8 cellular contexts compared by ENCODE assay signal in genomic region chr1:246753670-246754535, GRCh38. TPM values are rescaled to one million over a fixed set of nuclear protein-coding genes. Genes with fewer than 3 reads are reported as not detected.
A peak's percentile ranks its signal among the peaks of the same experiment; 100 is the strongest.
DNase-seq lines count a peak whose midpoint lies in the region; ATAC-seq and TF ChIP-seq lines count a peak whose summit lies in the region.

No MANE protein-coding gene starts in this region.

- TF ChIP-seq CTCF in RWPE1 (conservative IDR thresholded peaks at IDR 0.05; ENCODE audit: low read depth), result peak; percentile 83

- intact Hi-C loops in posterior cingulate gyrus (cut with DNase I), result loop anchor here (2.0 to 5.0 kb wide), 3 partner anchors 67 to 257 kb away; no protein-coding TSS in a partner anchor
- intact Hi-C loops in aorta (cut with DNase I), result no loop called here

- H3K27ac ChIP-seq in RWPE1, result no peak overlapping the region
- no peak overlapping the region for H3K27ac ChIP-seq in aorta (ENCODE audit: low read depth in 1 of 2, low read length in 2 of 2)

- H3K27me3 ChIP-seq in aorta (ENCODE audit: control insufficient read depth in 1 of 2, insufficient read depth in 2 of 2, low read length in 1 of 2), result no peaks in the 10 kb centered on the region

- H3K36me3 ChIP-seq in aorta (ENCODE audit: control insufficient read depth in 1 of 2, insufficient read depth in 2 of 2, low read length in 1 of 2), result no peaks in the 10 kb centered on the region

- no peak overlapping the region for H3K4me3 ChIP-seq in aorta (ENCODE audit: low read length in 2 of 2)

- 60% methylated on average over 22 of the region's 22 CpGs for WGBS in aorta, 2 donors

- POLR2A ChIA-PET in RWPE1 (lab: Yijun Ruan, JAX; ENCODE audit: low non-redundant PET), result no interaction called here

- DNase-seq in Caki2 (ENCODE audit: low read depth) (peak; percentile 40), HS-27A (ENCODE audit: low read depth) (peak; percentile 11), RWPE1 (ENCODE audit: low spot score) (peak; percentile 57), glomerular endothelial cell (ENCODE audit: extremely low read depth, low read depth, low spot score) (peak; percentile 23), posterior cingulate gyrus (peak in 8 of 10 donors; percentile 16 to 90 (median 64)), aorta (peak in 1 of 2 donors; percentile 81)
- peak; percentile 17 for DNase-seq in activated T-helper 9 cell treated with anti-CD3 and anti-CD28 coated beads, Interleukin-2, amount 50 U/mL, for 16 hours (ENCODE audit: low read depth)

- in situ Hi-C loops in Caki2 (cut with HindIII; ENCODE audit: low pct_unique_long_range_greater_than_20kb, low sequenced_read_pairs), result no loop called here

- CTCF ChIA-PET in RWPE1 (lab: Yijun Ruan, JAX), result interaction anchor here (0.5 to 1.0 kb wide), 6 partner anchors 65 to 1601 kb away, joined by 3 to 7 read pairs (median 3); no protein-coding TSS in a partner anchor

- ATAC-seq in GM19455 (IDR thresholded peaks at IDR 0.05; ENCODE audit: unreplicated experiment) (peak; percentile 90), aorta (ENCODE audit: low FRiP score) (peak; percentile 67)

- no peaks in the 10 kb centered on the region for H3K4me1 ChIP-seq in aorta (ENCODE audit: control insufficient read depth in 1 of 2, insufficient read depth in 2 of 2, low read length in 2 of 2)

- H3K9me3 ChIP-seq in aorta (ENCODE audit: control insufficient read depth, low read length), result no peaks in the 10 kb centered on the region

RNA-seq across cellular contexts. Expression of gene SCCPDH, which starts 29.7 kb away (rescaled TPM):
- total RNA-seq in Caki2 (2014; rRNA removed; shearing (Covaris generic); ENCODE audit: low replicate concordance), result 46.7 and 63.8 TPM in 2 replicates
- 31.4 and 36.3 TPM in 2 replicates for total RNA-seq in glomerular endothelial cell
- total RNA-seq in aorta, result 10 to 100 TPM; 19.4 to 24.8 TPM
- polyA plus RNA-seq in aorta, result 10 to 100 TPM; 16.6 to 17.3 TPM
